Comparison of ENCODE assay signal across 23 cellular contexts in the genomic region with DNA sequence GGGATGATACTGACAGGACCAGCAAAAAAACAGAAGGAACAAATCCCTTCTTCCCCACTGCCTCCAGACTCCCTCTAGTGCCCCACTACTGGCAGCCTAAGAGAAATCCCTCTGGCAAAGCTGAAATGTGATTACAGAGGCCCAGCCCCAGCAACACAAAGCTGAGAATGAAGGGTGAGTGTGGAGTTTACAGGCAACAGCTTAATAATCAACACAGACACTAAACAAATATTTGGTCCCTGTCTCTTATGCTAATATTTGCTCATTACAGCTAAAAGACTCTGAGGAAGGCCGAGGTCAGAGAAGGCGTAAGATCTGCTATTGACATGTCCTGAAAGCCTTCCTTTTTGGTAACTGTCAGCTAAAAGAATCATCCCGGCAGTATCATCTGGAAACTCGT.
A peak's percentile ranks its signal among the peaks of the same experiment; 100 is the strongest.
DNase-seq lines count a peak whose midpoint lies in the region; ATAC-seq and TF ChIP-seq lines count a peak whose summit lies in the region.
"Had no signal": no experiment of that assay in that cellular context is flagged by ENCODE, and none has a peak within 500 bp of the region (broad histone marks: within the 10 kb centered on the region; RNA-seq: fewer than 3 reads in every experiment).

No MANE protein-coding gene starts in this region.

- H3K9me3 ChIP-seq in cardiac muscle cell (ENCODE audit: low read depth) = no peaks in the 10 kb centered on the region
- H3K9me3 ChIP-seq in heart left ventricle = peaks cover 0 to 7% (median 0%) of the 10 kb centered on the region in 12 donors
- H3K9me3 ChIP-seq: body of pancreas, vagina had no signal

- H3K4me1 ChIP-seq in cardiac muscle cell (ENCODE audit: low read depth) (no peaks in the 10 kb centered on the region), heart left ventricle (no peaks in the 10 kb centered on the region)
- H3K4me1 ChIP-seq: body of pancreas, neural progenitor cell, vagina had no signal

- H3K27ac ChIP-seq in cardiac muscle cell (no peak overlapping the region), heart left ventricle (no peak overlapping the region)
- H3K27ac ChIP-seq: body of pancreas, KMS-11, neural progenitor cell, PC-9, vagina had no signal

- no peaks in the 10 kb centered on the region for H3K36me3 Mint-ChIP-seq in type B pancreatic cell
- H3K36me3 Mint-ChIP-seq in stimulated activated memory B cell treated with anti-CD40 and anti-IgM and Interleukin-4, amounts not matched to agents 10 μg/mL and 1 μg/mL and 100 μg/mL, for 72 hours = no peaks in the 10 kb centered on the region
- H3K36me3 Mint-ChIP-seq: activated naive CD8-positive, alpha-beta T cell; CD4-positive, CD25-positive, alpha-beta regulatory T cell; neural progenitor cell had no signal

- no peak for TF ChIP-seq POLR2A in heart left ventricle (IDR thresholded peaks at IDR 0.05)

- DNase-seq in cardiac muscle cell (ENCODE audit: low read depth in 1 of 2, low spot score in 1 of 2) (no peak), heart left ventricle (no peak), SK-N-DZ (ENCODE audit: low spot score) (peak; percentile 35), islet precursor cell (peak; percentile 57), type B pancreatic cell (ENCODE audit: extremely low spot score, unreplicated experiment) (no peak), NCI-H2227 (lab: John Stamatoyannopoulos, UW; ENCODE audit: unreplicated experiment) (no peak), Kasumi-1 (lab: John Stamatoyannopoulos, UW) (no peak)
- DNase-seq: body of pancreas; CD4-positive, CD25-positive, alpha-beta regulatory T cell; DMS79; hypothalamus; kidney; NCI-H1092 treated with DMSO at 0.1 percent for 48 hours; NCI-H2081; NCI-H524 treated with DMSO at 0.1 percent for 48 hours; PC-9; stimulated activated CD4-positive, alpha-beta T cell treated with anti-CD3 and anti-CD28 coated beads, Interleukin-4, amount 100 ng/mL, for 4 hours had no signal

- no peaks in the 10 kb centered on the region for H3K36me3 ChIP-seq in cardiac muscle cell
- H3K36me3 ChIP-seq in heart left ventricle = no peaks in the 10 kb centered on the region
- H3K36me3 ChIP-seq: neural progenitor cell, vagina had no signal

- no peak overlapping the region for H3K27ac Mint-ChIP-seq in type B pancreatic cell
- H3K27ac Mint-ChIP-seq in stimulated activated memory B cell treated with anti-CD40 and anti-IgM and Interleukin-4, amounts not matched to agents 10 μg/mL and 1 μg/mL and 100 μg/mL, for 72 hours = no peak overlapping the region
- H3K27ac Mint-ChIP-seq: activated naive CD8-positive, alpha-beta T cell; CD4-positive, CD25-positive, alpha-beta regulatory T cell; neural progenitor cell had no signal

- TF ChIP-seq CTCF in cardiac muscle cell (IDR thresholded peaks at IDR 0.05; ENCODE audit: low read depth, low read length) (peak; percentile 20), heart left ventricle (IDR thresholded peaks at IDR 0.05) (no peak), type B pancreatic cell (conservative IDR thresholded peaks at IDR 0.05) (peak; percentile 8)

- whole genome bisulfite sequencing in heart left ventricle, 4 donors = 73 to 82% (median 76%) methylated on average over 4 of the region's 4 CpGs

- H3K4me3 Mint-ChIP-seq in type B pancreatic cell = no peak overlapping the region
- no peak overlapping the region for H3K4me3 Mint-ChIP-seq in stimulated activated memory B cell treated with anti-CD40 and anti-IgM and Interleukin-4, amounts not matched to agents 10 μg/mL and 1 μg/mL and 100 μg/mL, for 72 hours
- H3K4me3 Mint-ChIP-seq: activated naive CD8-positive, alpha-beta T cell; CD4-positive, CD25-positive, alpha-beta regulatory T cell; neural progenitor cell had no signal

- peaks cover 27% of the 10 kb centered on the region for H3K4me1 Mint-ChIP-seq in type B pancreatic cell (ENCODE audit: unreplicated experiment)
- H3K4me1 Mint-ChIP-seq in stimulated activated memory B cell treated with anti-CD40 and anti-IgM and Interleukin-4, amounts not matched to agents 10 μg/mL and 1 μg/mL and 100 μg/mL, for 72 hours = no peaks in the 10 kb centered on the region

- intact Hi-C loops in heart left ventricle (cut with DNase I) = no loop called here

- no peaks in the 10 kb centered on the region for H3K27me3 Mint-ChIP-seq in type B pancreatic cell
- H3K27me3 Mint-ChIP-seq in stimulated activated memory B cell treated with anti-CD40 and anti-IgM and Interleukin-4, amounts not matched to agents 10 μg/mL and 1 μg/mL and 100 μg/mL, for 72 hours = no peaks in the 10 kb centered on the region
- H3K27me3 Mint-ChIP-seq: CD4-positive, CD25-positive, alpha-beta regulatory T cell had no signal

- ATAC-seq in heart left ventricle = no peak
- no peak for ATAC-seq in stimulated activated memory B cell treated with anti-CD40 and anti-IgM and Interleukin-4, amounts not matched to agents 10 μg/mL and 1 μg/mL and 100 μg/mL, for 72 hours
- ATAC-seq: body of pancreas had no signal

- H3K9me3 Mint-ChIP-seq in type B pancreatic cell = no peaks in the 10 kb centered on the region
- no peaks in the 10 kb centered on the region for H3K9me3 Mint-ChIP-seq in stimulated activated memory B cell treated with anti-CD40 and anti-IgM and Interleukin-4, amounts not matched to agents 10 μg/mL and 1 μg/mL and 100 μg/mL, for 72 hours

- H3K4me3 ChIP-seq in cardiac muscle cell (no peak overlapping the region), heart left ventricle (no peak overlapping the region)
- H3K4me3 ChIP-seq: body of pancreas, coronary artery, neural progenitor cell, PC-9, vagina had no signal

- H3K27me3 ChIP-seq in cardiac muscle cell = no peaks in the 10 kb centered on the region
- no peaks in the 10 kb centered on the region for H3K27me3 ChIP-seq in heart left ventricle
- H3K27me3 ChIP-seq: body of pancreas, neural progenitor cell, vagina had no signal

Comparison
In these comparisons a context has a peak if more than half of its experiments do, and no peak if none do; other contexts are left out.
1. CTCF ChIP-seq: peak in cardiac muscle cell (single experiment) and type B pancreatic cell (single experiment); none in heart left ventricle (0 of 12).
2. DNase-seq: peak in SK-N-DZ (single experiment) and islet precursor cell (single experiment); none in cardiac muscle cell (0 of 2), heart left ventricle (0 of 5), type B pancreatic cell (single experiment), NCI-H2227 (single experiment) and Kasumi-1 (0 of 2).